Comparison of ENCODE assay signal across 1 cellular context in genomic region chr20:33372993-33373441, GRCh38.
TF ChIP-seq lines count a peak whose summit lies in the region.

No MANE protein-coding gene starts in this region.

TF ChIP-seq in HepG2, 621 proteins besides CTCF, POLR2A, EP300 and RAD21 (continued from another document and continues in another):
- TF ChIP-seq PRDM15 (CRISPR knock-in tag; IDR thresholded peaks at IDR 0.05) (no peak), HNRNPL (IDR thresholded peaks at IDR 0.05; ENCODE audit: low read depth, low read length) (0 out of 2 replicates have a peak, but pooled peaks have one; percentile 43), FOXK1 (CRISPR knock-in tag; IDR thresholded peaks at IDR 0.05; ENCODE audit: borderline replicate concordance, low read depth) (no peak), ZNF484 (CRISPR knock-in tag; IDR thresholded peaks at IDR 0.05; ENCODE audit: borderline replicate concordance, low read depth) (no peak), RELA (CRISPR knock-in tag; IDR thresholded peaks at IDR 0.05) (peak; percentile 75; the same call in 1 of the 2 replicates), PPARG (CRISPR knock-in tag; conservative IDR thresholded peaks at IDR 0.05) (no peak), RFX3 (CRISPR knock-in tag; IDR thresholded peaks at IDR 0.05) (no peak), ZSCAN25 (CRISPR knock-in tag; IDR thresholded peaks at IDR 0.05) (no peak), SKIL (CRISPR knock-in tag; IDR thresholded peaks at IDR 0.05; ENCODE audit: borderline replicate concordance) (no peak; the same call in 1 of the 2 replicates), ZNF512 (CRISPR knock-in tag; IDR thresholded peaks at IDR 0.05) (no peak), SNAI1 (CRISPR knock-in tag; IDR thresholded peaks at IDR 0.05; ENCODE audit: borderline replicate concordance) (no peak), AFF4 (CRISPR knock-in tag; IDR thresholded peaks at IDR 0.05) (no peak), ZNF205 (CRISPR knock-in tag; IDR thresholded peaks at IDR 0.05) (no peak), TBP (CRISPR knock-in tag; IDR thresholded peaks at IDR 0.05) (no peak), ZNF274 (CRISPR knock-in tag; IDR thresholded peaks at IDR 0.05) (peak; percentile 40; the same call in 1 of the 2 replicates), ARID3A (IDR thresholded peaks at IDR 0.05; ENCODE audit: low read depth, low read length) (no peak), PRMT3 (CRISPR knock-in tag; IDR thresholded peaks at IDR 0.05; ENCODE audit: borderline replicate concordance, low read depth) (no peak), ZNF367 (CRISPR knock-in tag; IDR thresholded peaks at IDR 0.05; ENCODE audit: borderline replicate concordance) (no peak), ZC3H4 (CRISPR knock-in tag; IDR thresholded peaks at IDR 0.05; ENCODE audit: borderline replicate concordance) (no peak), ZNF17 (CRISPR knock-in tag; IDR thresholded peaks at IDR 0.05) (no peak), IRX3 (CRISPR knock-in tag; IDR thresholded peaks at IDR 0.05; ENCODE audit: borderline replicate concordance, low read depth) (no peak), ZKSCAN1 (IDR thresholded peaks at IDR 0.05; ENCODE audit: low read length) (no peak), ZBTB3 (CRISPR knock-in tag; IDR thresholded peaks at IDR 0.05; ENCODE audit: borderline replicate concordance, low read depth) (no peak), THYN1 (CRISPR knock-in tag; IDR thresholded peaks at IDR 0.05; ENCODE audit: borderline replicate concordance, low read depth) (no peak), XRCC5 (optimal IDR thresholded peaks at IDR 0.05; ENCODE audit: low read length) (no peak), MAX (IDR thresholded peaks at IDR 0.05) (no peak), TRAFD1 (CRISPR knock-in tag; IDR thresholded peaks at IDR 0.05; ENCODE audit: borderline replicate concordance) (no peak), NFKBIZ (CRISPR knock-in tag; IDR thresholded peaks at IDR 0.05) (no peak), ZNF432 (CRISPR knock-in tag; IDR thresholded peaks at IDR 0.05; ENCODE audit: borderline replicate concordance) (no peak), MEIS1 (CRISPR knock-in tag; IDR thresholded peaks at IDR 0.05; ENCODE audit: borderline replicate concordance) (no peak), SMARCC2 (IDR thresholded peaks at IDR 0.05) (no peak), ZFP82 (CRISPR knock-in tag; IDR thresholded peaks at IDR 0.05; ENCODE audit: borderline replicate concordance) (no peak), LBX2 (CRISPR knock-in tag; IDR thresholded peaks at IDR 0.05; ENCODE audit: borderline replicate concordance) (no peak), POLR2AphosphoS2 (IDR thresholded peaks at IDR 0.05; ENCODE audit: low read depth, low read length) (no peak), MYC (CRISPR knock-in tag; IDR thresholded peaks at IDR 0.05; ENCODE audit: borderline replicate concordance) (no peak), ZMAT3 (CRISPR knock-in tag; conservative IDR thresholded peaks at IDR 0.05) (no peak), ZNF441 (CRISPR knock-in tag; IDR thresholded peaks at IDR 0.05; ENCODE audit: borderline replicate concordance) (no peak), ZNF687 (CRISPR knock-in tag; IDR thresholded peaks at IDR 0.05) (peak; percentile 30), SKI (IDR thresholded peaks at IDR 0.05; ENCODE audit: partially characterized antibody) (no peak), TEAD3 (CRISPR knock-in tag; optimal IDR thresholded peaks at IDR 0.05; ENCODE audit: borderline replicate concordance) (peak; percentile 7), GATAD1 (CRISPR knock-in tag; IDR thresholded peaks at IDR 0.05) (no peak)
